In the genomic region with DNA sequence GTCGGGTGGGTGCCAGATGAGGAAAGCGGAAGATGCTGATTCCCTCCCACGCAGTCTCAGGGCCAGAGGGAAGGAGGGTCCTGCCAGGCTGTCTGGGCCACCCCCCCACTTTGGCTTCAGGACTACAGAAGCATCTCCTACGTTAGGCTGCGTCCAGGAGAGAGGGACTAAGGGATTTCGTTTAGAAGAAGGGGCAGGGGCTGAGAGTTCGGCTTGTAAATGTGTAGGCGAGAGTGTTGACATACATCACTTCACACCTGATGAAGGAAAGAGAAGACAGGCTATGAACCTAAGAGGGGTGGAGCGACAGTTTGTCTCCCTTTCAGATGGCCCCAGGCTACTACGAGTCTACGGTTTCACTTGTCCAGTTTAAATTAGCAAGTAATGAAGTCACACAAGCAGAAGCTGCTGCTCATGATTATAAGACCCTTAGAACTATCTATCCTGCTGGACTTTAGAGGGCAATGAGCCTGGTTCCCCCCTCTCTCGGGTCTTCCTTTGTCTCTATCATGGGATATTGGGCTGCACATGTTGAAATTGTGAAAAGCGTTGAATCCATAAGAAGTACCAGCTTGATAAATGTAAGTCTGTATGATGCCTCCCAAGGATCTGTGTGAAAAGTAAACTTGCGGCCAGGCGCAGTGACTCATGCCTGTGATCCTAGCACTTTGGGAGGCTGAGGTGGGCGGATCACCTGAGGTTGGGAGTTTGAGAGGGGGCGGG, we compare ENCODE assay signal across 14 cellular contexts.
DNase-seq lines count a peak whose midpoint lies in the region; FAIRE-seq and TF ChIP-seq lines count a peak whose summit lies in the region.
"Had no signal": no experiment of that assay in that cellular context is flagged by ENCODE, and none has a peak within 500 bp of the region (broad histone marks: within the 10 kb centered on the region; RNA-seq: fewer than 3 reads in every experiment).

No MANE protein-coding gene starts in this region.

- FAIRE-seq in kidney (lab: Jason Lieb, UNC): no peak

- H3K36me3 ChIP-seq in brain microvascular endothelial cell (replicated peaks) (no peaks in the 10 kb centered on the region), kidney (ENCODE audit: control insufficient read depth in 1 of 2, insufficient read depth in 2 of 2, low read length in 2 of 2) (no peaks in the 10 kb centered on the region), testis (ENCODE audit: low read depth, missing control alignments) (no peaks in the 10 kb centered on the region)

- H3K4me1 ChIP-seq in kidney (ENCODE audit: control insufficient read depth in 1 of 2, insufficient read depth in 1 of 2, low read depth in 1 of 2, low read length in 2 of 2) (peaks cover 28 to 35% of the 10 kb centered on the region in 2 donors), testis (peaks cover 44% of the 10 kb centered on the region)

- H3K4me3 ChIP-seq in brain microvascular endothelial cell (ENCODE audit: low read depth, low read length): no peak overlapping the region
- no peak overlapping the region for H3K4me3 ChIP-seq in kidney (ENCODE audit: low read length in 2 of 2)
- no peak overlapping the region for H3K4me3 ChIP-seq in testis

- H3K27ac Mint-ChIP-seq in HFFc6: peak overlapping the region; percentile 89
- H3K27ac Mint-ChIP-seq: activated CD4-positive, alpha-beta memory T cell treated with anti-CD3 and anti-CD28 coated beads for 36 hours; stimulated activated naive B cell treated with anti-CD40 and anti-IgM and Interleukin-4, amounts not matched to agents 10 μg/mL and 1 μg/mL and 100 μg/mL, for 72 hours had no signal

- DNase-seq in HFFc6: peak; percentile 70
- no peak for DNase-seq in brain microvascular endothelial cell
- DNase-seq in kidney: no peak
- DNase-seq in testis: no peak
- no peak for DNase-seq in dermis blood vessel endothelial cell
- DNase-seq in epidermal melanocyte (ENCODE audit: insufficient read length, low spot score): no peak
- DNase-seq in NCI-H146 (lab: John Stamatoyannopoulos, UW): no peak
- no peak for DNase-seq in D341Med (ENCODE audit: low spot score)
- DNase-seq: activated CD4-positive, alpha-beta memory T cell treated with anti-CD3 and anti-CD28 coated beads for 36 hours; GDM1; MM.1S; RPMI8226; stimulated activated naive B cell treated with anti-CD40 and anti-IgM and Interleukin-4, amounts not matched to agents 10 μg/mL and 1 μg/mL and 100 μg/mL, for 72 hours had no signal

- H3K27ac ChIP-seq in brain microvascular endothelial cell: peak overlapping the region; percentile 96
- H3K27ac ChIP-seq in kidney (ENCODE audit: low read depth in 2 of 2, low read length in 2 of 2): peak overlapping the region; percentile 36 to 43
- peak overlapping the region; percentile 33 to 78 for H3K27ac ChIP-seq in testis

- H3K27me3 ChIP-seq in brain microvascular endothelial cell (replicated peaks): no peaks in the 10 kb centered on the region
- no peaks in the 10 kb centered on the region for H3K27me3 ChIP-seq in testis

- no peak for TF ChIP-seq POLR2A in testis (IDR thresholded peaks at IDR 0.05)

- in situ Hi-C loops in brain microvascular endothelial cell (cut with HindIII; ENCODE audit: low pct_ligation_motif_present, low sequenced_read_pairs): no loop called here

- H3K4me1 Mint-ChIP-seq in HFFc6 (ENCODE audit: low read depth): peaks cover 96% of the 10 kb centered on the region

- no peaks in the 10 kb centered on the region for H3K9me3 Mint-ChIP-seq in HFFc6
- H3K9me3 Mint-ChIP-seq: activated CD4-positive, alpha-beta memory T cell treated with anti-CD3 and anti-CD28 coated beads for 36 hours; brain; stimulated activated naive B cell treated with anti-CD40 and anti-IgM and Interleukin-4, amounts not matched to agents 10 μg/mL and 1 μg/mL and 100 μg/mL, for 72 hours had no signal

- H3K27me3 Mint-ChIP-seq in HFFc6 (ENCODE audit: insufficient read depth): peaks cover 4% of the 10 kb centered on the region; the same call in 1 of the 2 replicates
- H3K27me3 Mint-ChIP-seq: activated CD4-positive, alpha-beta memory T cell treated with anti-CD3 and anti-CD28 coated beads for 36 hours; stimulated activated naive B cell treated with anti-CD40 and anti-IgM and Interleukin-4, amounts not matched to agents 10 μg/mL and 1 μg/mL and 100 μg/mL, for 72 hours had no signal

- H3K9me3 ChIP-seq in kidney (ENCODE audit: control insufficient read depth in 1 of 2, low read length in 2 of 2): no peaks in the 10 kb centered on the region
- H3K9me3 ChIP-seq in testis: no peaks in the 10 kb centered on the region

- H3K9ac ChIP-seq in kidney (ENCODE audit: low read length in 2 of 2): no peak overlapping the region

- intact Hi-C loops in kidney (cut with DNase I) (no loop called here), testis (cut with DNase I; ENCODE audit: low total_unique reads) (no loop called here)

- no peak for TF ChIP-seq CTCF in HFFc6 (IDR thresholded peaks at IDR 0.05)
- no peak for TF ChIP-seq CTCF in brain microvascular endothelial cell (IDR thresholded peaks at IDR 0.05; ENCODE audit: low read depth, low read length, missing control alignments)
- TF ChIP-seq CTCF in kidney (IDR thresholded peaks at IDR 0.05; ENCODE audit: borderline replicate concordance, extremely low read depth, insufficient read depth): no peak
- no peak for TF ChIP-seq CTCF in testis (IDR thresholded peaks at IDR 0.05)

- peak overlapping the region; percentile 77 for H3K4me3 Mint-ChIP-seq in HFFc6
- H3K4me3 Mint-ChIP-seq: activated CD4-positive, alpha-beta memory T cell treated with anti-CD3 and anti-CD28 coated beads for 36 hours; brain; stimulated activated naive B cell treated with anti-CD40 and anti-IgM and Interleukin-4, amounts not matched to agents 10 μg/mL and 1 μg/mL and 100 μg/mL, for 72 hours had no signal

- peaks cover 6% of the 10 kb centered on the region; the same call in 1 of the 2 replicates for H3K36me3 Mint-ChIP-seq in HFFc6 (ENCODE audit: low read depth)
- H3K36me3 Mint-ChIP-seq: activated CD4-positive, alpha-beta memory T cell treated with anti-CD3 and anti-CD28 coated beads for 36 hours had no signal

- WGBS in testis, 2 donors: 72 to 73% methylated on average over 15 to 17 of the region's 17 CpGs

Comparison
In these comparisons a context has a peak if more than half of its experiments do, and no peak if none do; other contexts are left out.
1. H3K27ac ChIP-seq: peak in every context shown above with its lines; median percentile 96 in brain microvascular endothelial cell; 56 in testis; 40 in kidney.